Comparison of ENCODE assay signal across 10 cellular contexts in the genomic region with DNA sequence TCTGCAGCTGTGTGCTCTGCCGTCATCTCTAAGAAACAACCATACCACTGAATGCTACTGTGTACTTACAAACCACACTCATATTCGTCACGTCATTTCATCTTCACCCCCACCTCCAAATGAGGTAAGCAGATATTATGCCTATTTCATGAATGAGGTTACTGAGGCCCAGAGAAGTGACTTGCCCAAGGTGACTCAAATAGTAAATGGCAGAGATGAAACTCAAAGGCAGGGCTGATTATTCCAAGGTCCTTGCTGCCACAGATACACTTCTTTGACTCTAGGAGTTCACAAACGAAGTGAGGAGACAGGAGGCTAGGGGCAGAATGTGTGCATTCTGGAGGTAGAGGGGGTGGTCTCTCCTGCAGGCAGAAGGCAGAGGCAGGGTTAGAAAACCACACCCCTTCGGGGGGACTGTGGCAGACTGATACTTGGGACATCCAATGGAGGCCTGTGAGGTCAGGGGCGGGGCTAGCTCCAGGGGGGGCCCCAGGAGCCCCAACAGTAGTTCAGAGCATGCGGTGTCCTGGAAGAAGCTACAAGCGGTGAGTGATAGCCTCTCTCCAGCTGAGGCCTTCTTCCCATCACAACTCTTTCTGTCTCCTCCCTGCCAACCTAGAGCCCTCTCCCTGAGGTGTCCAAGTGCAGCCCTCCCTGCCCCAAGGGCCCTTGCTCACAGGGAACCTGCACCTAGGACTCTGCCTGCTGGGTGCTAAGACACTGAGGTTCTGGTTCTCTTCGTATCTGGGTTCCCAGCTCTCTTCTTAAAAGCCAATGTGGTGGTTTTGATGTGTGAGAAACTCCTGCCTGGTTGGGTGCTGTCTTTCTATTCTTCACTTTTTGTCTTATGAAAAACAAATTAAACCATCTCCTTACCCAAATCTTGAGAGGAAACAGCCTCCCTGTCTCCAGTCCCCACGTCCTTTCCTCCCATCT. TPM values are rescaled to one million over a fixed set of nuclear protein-coding genes. Genes with fewer than 3 reads are reported as not detected.
DNase-seq lines count a peak whose midpoint lies in the region; TF ChIP-seq lines count a peak whose summit lies in the region.
"Had no signal": no experiment of that assay in that cellular context is flagged by ENCODE, and none has a peak within 500 bp of the region (broad histone marks: within the 10 kb centered on the region; RNA-seq: fewer than 3 reads in every experiment).

No MANE protein-coding gene starts in this region.

- no peaks in the 10 kb centered on the region for H4K20me1 ChIP-seq in OCI-LY3 (ENCODE audit: insufficient read depth, low read length)

- H3K9me3 Mint-ChIP-seq in activated naive CD4-positive, alpha-beta T cell treated with anti-CD3 and anti-CD28 coated beads for 36 hours, result peaks cover 2% of the 10 kb centered on the region

- peak overlapping the region; percentile 83 for H3K4me2 ChIP-seq in OCI-LY3 (ENCODE audit: low read length)

- WGBS in testis, 2 donors, result 80 to 87% methylated on average over 8 to 10 of the region's 10 CpGs

- peaks cover 44% of the 10 kb centered on the region for H3K4me1 Mint-ChIP-seq in activated naive CD4-positive, alpha-beta T cell treated with anti-CD3 and anti-CD28 coated beads for 36 hours (ENCODE audit: low read depth)

- TF ChIP-seq CTCF in GM12864 (IDR thresholded peaks at IDR 0.05; ENCODE audit: low read depth, low read length, missing control alignments) (peak; percentile 2), OCI-LY3 (IDR thresholded peaks at IDR 0.05; ENCODE audit: low read depth, low read length) (no peak), testis (IDR thresholded peaks at IDR 0.05) (no peak)

- H3K27ac ChIP-seq in OCI-LY3 (ENCODE audit: low read length) (peak overlapping the region; percentile 91), testis (no peak overlapping the region)

- peaks cover 68% of the 10 kb centered on the region for H3K4me1 ChIP-seq in OCI-LY3 (ENCODE audit: low read length)
- peaks cover 10% of the 10 kb centered on the region for H3K4me1 ChIP-seq in testis

- H3K79me2 ChIP-seq in OCI-LY3 (ENCODE audit: low read length), result peaks cover 7% of the 10 kb centered on the region

- H3K9ac ChIP-seq in OCI-LY3 (ENCODE audit: low read length), result peak overlapping the region; percentile 77

- CTCF ChIA-PET in activated naive CD4-positive, alpha-beta T cell treated with anti-CD3 and anti-CD28 coated beads for 36 hours (lab: Charles Lee), result interaction anchor here (0.7 to 6.3 kb wide), 6 partner anchors 11 to 165 kb away, joined by 3 to 120 read pairs (median 8); no protein-coding TSS in a partner anchor

- H3K4me3 ChIP-seq in GM12864 (ENCODE audit: low read depth, low read length), result peak overlapping the region; percentile 89
- peak overlapping the region; percentile 78 for H3K4me3 ChIP-seq in OCI-LY3 (ENCODE audit: low read length)
- no peak overlapping the region for H3K4me3 ChIP-seq in testis

- H3K27me3 Mint-ChIP-seq in activated naive CD4-positive, alpha-beta T cell treated with anti-CD3 and anti-CD28 coated beads for 36 hours (ENCODE audit: low read depth), result no peaks in the 10 kb centered on the region

- no peaks in the 10 kb centered on the region for H3K27me3 ChIP-seq in OCI-LY3 (ENCODE audit: low read depth, low read length)
- H3K27me3 ChIP-seq in testis, result no peaks in the 10 kb centered on the region

- H2AFZ ChIP-seq in OCI-LY3 (ENCODE audit: low read depth, low read length), result no peak overlapping the region

- H3K9me3 ChIP-seq in OCI-LY3 (ENCODE audit: insufficient read depth, low read length) (no peaks in the 10 kb centered on the region), testis (no peaks in the 10 kb centered on the region)
- H3K9me3 ChIP-seq: Caco-2 had no signal

- H3K36me3 ChIP-seq in OCI-LY3 (replicated peaks; ENCODE audit: low read depth, low read length) (no peaks in the 10 kb centered on the region), testis (ENCODE audit: low read depth, missing control alignments) (no peaks in the 10 kb centered on the region)

- intact Hi-C loops in activated naive CD4-positive, alpha-beta T cell treated with anti-CD3 and anti-CD28 coated beads for 36 hours (cut with micrococcal nuclease), result loop anchor here (1.0 to 10.0 kb wide), 11 partner anchors 11 to 1441 kb away; a partner anchor contains a TSS
- intact Hi-C loops in testis (cut with DNase I; ENCODE audit: low total_unique reads), result loop anchor here (10.0 kb wide), 1 partner anchor 168 kb away; a partner anchor contains a TSS

- DNase-seq in GM12864 (ENCODE audit: low read depth), result peak; percentile 78
- peak; percentile 88 for DNase-seq in activated naive CD4-positive, alpha-beta T cell treated with anti-CD3 and anti-CD28 coated beads for 36 hours
- peak; percentile 71 to 87 for DNase-seq in stimulated activated CD4-positive, alpha-beta T cell treated with anti-CD3 and anti-CD28 coated beads, Interleukin-2, amount 100 ng/mL, for 24 hours
- no peak for DNase-seq in NCI-H524 (lab: John Stamatoyannopoulos, UW)
- DNase-seq in AML-193 (lab: John Stamatoyannopoulos, UW), result no peak
- no peak for DNase-seq in epidermal melanocyte (ENCODE audit: insufficient read length, low spot score)
- DNase-seq in testis, result no peak
- DNase-seq: Caco-2, NCI-H1417 treated with DMSO at 0.1 percent for 48 hours had no signal

- H3K27ac Mint-ChIP-seq in activated naive CD4-positive, alpha-beta T cell treated with anti-CD3 and anti-CD28 coated beads for 36 hours, result peak overlapping the region; percentile 100

- H3K36me3 Mint-ChIP-seq in activated naive CD4-positive, alpha-beta T cell treated with anti-CD3 and anti-CD28 coated beads for 36 hours (ENCODE audit: low read depth), result peaks cover 42% of the 10 kb centered on the region

- no peak for TF ChIP-seq POLR2A in testis (IDR thresholded peaks at IDR 0.05)

- peak overlapping the region; percentile 92 for H3K4me3 Mint-ChIP-seq in activated naive CD4-positive, alpha-beta T cell treated with anti-CD3 and anti-CD28 coated beads for 36 hours

RNA-seq across cellular contexts. Expression of a gene that starts 4.6 kb away (rescaled TPM):
- total RNA-seq in activated naive CD4-positive, alpha-beta T cell treated with anti-CD3 and anti-CD28 coated beads for 36 hours, result 10 to 100 TPM; 62.0 to 65.8 TPM
- total RNA-seq in testis, result 100 to 1,000 TPM; 109 to 110 TPM
- polyA plus RNA-seq in testis (ENCODE audit: insufficient read depth, low read depth, low replicate concordance), result 73.3 TPM

RNA-seq across cellular contexts. Expression of a gene that starts 8.8 kb away (rescaled TPM):
- 100 to 1,000 TPM; 174 to 181 TPM for total RNA-seq in activated naive CD4-positive, alpha-beta T cell treated with anti-CD3 and anti-CD28 coated beads for 36 hours
- total RNA-seq in testis, result 10 to 100 TPM; 26.1 to 32.5 TPM
- 125 TPM for polyA plus RNA-seq in testis (ENCODE audit: insufficient read depth, low read depth, low replicate concordance)
- total RNA-seq: Caco-2 had no signal

RNA-seq across cellular contexts. Expression of a gene that starts 29.1 kb away (rescaled TPM):
- 10 to 100 TPM; 51.0 to 52.8 TPM for total RNA-seq in activated naive CD4-positive, alpha-beta T cell treated with anti-CD3 and anti-CD28 coated beads for 36 hours
- 10 to 100 TPM; 15.7 to 15.9 TPM for total RNA-seq in testis
- polyA plus RNA-seq in testis (ENCODE audit: insufficient read depth, low read depth, low replicate concordance), result 9.9 TPM

RNA-seq across cellular contexts. Expression of a gene that starts 32.0 kb away (rescaled TPM):
- total RNA-seq in activated naive CD4-positive, alpha-beta T cell treated with anti-CD3 and anti-CD28 coated beads for 36 hours, result 10 to 100 TPM; 41.8 to 44.2 TPM
- 10 to 100 TPM; 47.2 to 49.6 TPM for total RNA-seq in testis
- polyA plus RNA-seq in testis (ENCODE audit: insufficient read depth, low read depth, low replicate concordance), result 45.3 TPM

RNA-seq across cellular contexts. Expression of a gene that starts 32.3 kb away (rescaled TPM):
- 10 to 100 TPM; 32.4 to 37.7 TPM for total RNA-seq in activated naive CD4-positive, alpha-beta T cell treated with anti-CD3 and anti-CD28 coated beads for 36 hours
- 100 to 1,000 TPM; 100 to 121 TPM for total RNA-seq in testis
- 303 TPM for polyA plus RNA-seq in testis (ENCODE audit: insufficient read depth, low read depth, low replicate concordance)

Comparison
In these comparisons a context has a peak if more than half of its experiments do, and no peak if none do; other contexts are left out.
1. DNase-seq: peak in GM12864 (single experiment), activated naive CD4-positive, alpha-beta T cell treated with anti-CD3 and anti-CD28 coated beads for 36 hours (single experiment) and stimulated activated CD4-positive, alpha-beta T cell treated with anti-CD3 and anti-CD28 coated beads, Interleukin-2, amount 100 ng/mL, for 24 hours (2 of 2); none in NCI-H524 (0 of 2), AML-193 (0 of 2), epidermal melanocyte (single experiment) and testis (single experiment).
2. H3K4me3 ChIP-seq: peak in GM12864 (single experiment) and OCI-LY3 (single experiment); none in testis (0 of 2).
3. RNA of a gene that starts 8.8 kb away (total RNA-seq): 174 to 181 TPM in activated naive CD4-positive, alpha-beta T cell treated with anti-CD3 and anti-CD28 coated beads for 36 hours; 26.1 to 32.5 TPM in testis; every median in the first group is over 4 times any median in the second.